ENCODE assay signal across 1 cellular context in the genomic region with DNA sequence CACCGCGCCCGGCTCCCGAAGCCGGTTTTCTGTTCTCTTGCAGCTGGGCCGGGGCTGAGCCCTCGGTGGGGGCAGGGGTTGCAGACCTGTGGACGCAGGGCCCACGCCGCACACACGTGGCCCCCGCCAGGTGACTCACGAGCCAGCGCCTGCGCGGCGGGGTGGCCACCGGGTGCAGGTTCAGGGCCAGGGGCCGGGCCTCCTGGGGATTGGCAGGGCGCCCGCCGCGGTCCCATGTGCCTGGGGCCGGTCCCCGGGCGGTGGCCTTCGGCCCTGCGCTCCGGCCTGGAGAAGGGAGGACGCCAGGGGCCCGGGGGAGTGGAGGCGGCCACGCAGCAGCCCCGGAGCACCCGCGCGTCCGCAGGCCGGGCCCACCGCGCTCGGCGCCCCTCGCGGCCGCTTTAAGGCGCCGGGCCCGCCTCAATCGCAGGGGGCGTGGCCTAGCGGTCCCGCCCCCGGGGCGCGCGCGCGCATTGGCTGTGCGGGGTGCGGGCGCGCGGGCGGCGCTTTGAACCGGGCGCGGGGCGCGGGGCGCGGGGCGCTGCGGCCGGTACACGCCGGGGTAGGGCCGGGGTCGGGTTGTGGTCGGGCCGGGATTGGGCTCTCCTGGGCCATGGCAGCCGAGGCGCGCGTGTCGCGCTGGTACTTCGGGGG.
A peak's percentile ranks its signal among the peaks of the same experiment; 100 is the strongest.
TF ChIP-seq lines count a peak whose summit lies in the region.

A gene with protein sequence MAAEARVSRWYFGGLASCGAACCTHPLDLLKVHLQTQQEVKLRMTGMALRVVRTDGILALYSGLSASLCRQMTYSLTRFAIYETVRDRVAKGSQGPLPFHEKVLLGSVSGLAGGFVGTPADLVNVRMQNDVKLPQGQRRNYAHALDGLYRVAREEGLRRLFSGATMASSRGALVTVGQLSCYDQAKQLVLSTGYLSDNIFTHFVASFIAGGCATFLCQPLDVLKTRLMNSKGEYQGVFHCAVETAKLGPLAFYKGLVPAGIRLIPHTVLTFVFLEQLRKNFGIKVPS (plus strand): TSS at position 471 of the 654 bp plus-strand sequence. CDS start 143 bp downstream, at position 614.

TF ChIP-seq in IMR-90, 13 proteins besides CTCF, POLR2A, EP300 and RAD21:
- TF ChIP-seq FOS (IDR thresholded peaks at IDR 0.05; ENCODE audit: low read depth, low read length) (peak; percentile 33; the same call in 1 of the 2 replicates), BHLHE40 (IDR thresholded peaks at IDR 0.05; ENCODE audit: low read depth, low read length) (peak; percentile 28), MXI1 (IDR thresholded peaks at IDR 0.05; ENCODE audit: borderline replicate concordance, low read depth, low read length) (peak; percentile 57; the same call in 1 of the 2 replicates), SMC3 (IDR thresholded peaks at IDR 0.05; ENCODE audit: low read depth, low read length) (no peak), MAZ (IDR thresholded peaks at IDR 0.05; ENCODE audit: borderline replicate concordance, low read depth, low read length) (no peak), CHD1 (IDR thresholded peaks at IDR 0.05; ENCODE audit: low read depth, low read length) (no peak), NFE2L2 (IDR thresholded peaks at IDR 0.05; ENCODE audit: low read depth, low read length) (no peak), CEBPB (IDR thresholded peaks at IDR 0.05; ENCODE audit: low read depth, low read length) (no peak), RCOR1 (IDR thresholded peaks at IDR 0.05; ENCODE audit: insufficient replicate concordance, low read length) (no peak), RFX5 (IDR thresholded peaks at IDR 0.05; ENCODE audit: low read depth, low read length) (no peak), MAFK (IDR thresholded peaks at IDR 0.05; ENCODE audit: low read depth, low read length) (no peak)
- TF ChIP-seq, protein P1, sequence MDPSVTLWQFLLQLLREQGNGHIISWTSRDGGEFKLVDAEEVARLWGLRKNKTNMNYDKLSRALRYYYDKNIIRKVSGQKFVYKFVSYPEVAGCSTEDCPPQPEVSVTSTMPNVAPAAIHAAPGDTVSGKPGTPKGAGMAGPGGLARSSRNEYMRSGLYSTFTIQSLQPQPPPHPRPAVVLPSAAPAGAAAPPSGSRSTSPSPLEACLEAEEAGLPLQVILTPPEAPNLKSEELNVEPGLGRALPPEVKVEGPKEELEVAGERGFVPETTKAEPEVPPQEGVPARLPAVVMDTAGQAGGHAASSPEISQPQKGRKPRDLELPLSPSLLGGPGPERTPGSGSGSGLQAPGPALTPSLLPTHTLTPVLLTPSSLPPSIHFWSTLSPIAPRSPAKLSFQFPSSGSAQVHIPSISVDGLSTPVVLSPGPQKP (IDR thresholded peaks at IDR 0.05; ENCODE audit: borderline replicate concordance, low read depth, low read length): no peak
- TF ChIP-seq, protein P2, sequence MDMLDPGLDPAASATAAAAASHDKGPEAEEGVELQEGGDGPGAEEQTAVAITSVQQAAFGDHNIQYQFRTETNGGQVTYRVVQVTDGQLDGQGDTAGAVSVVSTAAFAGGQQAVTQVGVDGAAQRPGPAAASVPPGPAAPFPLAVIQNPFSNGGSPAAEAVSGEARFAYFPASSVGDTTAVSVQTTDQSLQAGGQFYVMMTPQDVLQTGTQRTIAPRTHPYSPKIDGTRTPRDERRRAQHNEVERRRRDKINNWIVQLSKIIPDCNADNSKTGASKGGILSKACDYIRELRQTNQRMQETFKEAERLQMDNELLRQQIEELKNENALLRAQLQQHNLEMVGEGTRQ (IDR thresholded peaks at IDR 0.05; ENCODE audit: low read depth, low read length): peak; percentile 77
TF ChIP-seq in IMR-90: peak in this region for 4.
